In the genomic region with DNA sequence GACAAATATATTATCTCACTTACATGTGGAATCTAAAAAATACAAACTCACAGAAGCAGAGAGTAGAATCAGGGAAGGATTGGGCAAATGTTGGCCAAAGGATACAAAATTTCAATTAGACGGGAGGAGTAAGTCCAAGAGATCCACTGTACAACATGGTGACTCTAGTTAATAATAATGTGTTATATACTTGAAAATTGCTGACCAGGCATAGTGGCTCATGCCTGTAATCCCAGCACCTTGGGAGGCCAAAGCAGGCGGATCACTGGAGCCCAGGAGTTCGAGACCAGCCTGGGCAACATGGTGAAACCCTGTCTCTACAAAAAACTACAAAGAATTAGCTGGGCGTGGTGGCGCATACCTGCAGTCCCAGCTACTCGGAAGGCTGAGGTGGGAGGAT, we compare ENCODE assay signal across 28 cellular contexts.
"Had no signal": no experiment of that assay in that cellular context is flagged by ENCODE, and none has a peak within 500 bp of the region (broad histone marks: within the 10 kb centered on the region; RNA-seq: fewer than 3 reads in every experiment).

No MANE protein-coding gene starts in this region.

- H3K36me3 ChIP-seq: neural progenitor cell, ovary, suprapubic skin, upper lobe of right lung, uterus had no signal

- DNase-seq: natural killer cell; occipital lobe; ovary; posterior cingulate gyrus; psoas muscle; spleen; stimulated activated CD4-positive, alpha-beta T cell treated with anti-CD3 and anti-CD28 coated beads, Interleukin-12 subunit alpha, Interleukin-12 subunit beta, amount 100 ng/mL, for 4 hours; stimulated activated CD4-positive, alpha-beta T cell treated with anti-CD3 and anti-CD28 coated beads, Interleukin-1b, Interleukin-23, amount 100 ng/mL, for 48 hours; stimulated activated CD4-positive, alpha-beta T cell treated with anti-CD3 and anti-CD28 coated beads, Interleukin-4, amount 100 ng/mL, for 1 hour; stimulated activated CD4-positive, alpha-beta T cell treated with anti-CD3 and anti-CD28 coated beads, Interleukin-4, amount 100 ng/mL, for 4 hours; stimulated activated CD8-positive, alpha-beta memory T cell treated with anti-CD3 and anti-CD28 coated beads, Interleukin-4, amount 100 ng/mL, for 48 hours; stimulated activated naive CD4-positive, alpha-beta T cell; stimulated activated naive CD8-positive, alpha-beta T cell treated with anti-CD3 and anti-CD28 coated beads, Interleukin-15, amount 100 ng/mL, for 72 hours; stimulated activated naive CD8-positive, alpha-beta T cell treated with anti-CD3 and anti-CD28 coated beads, Interleukin-15, Interleukin-2, amounts not matched to agents 100 U/mL and 50 U/mL, for 24 hours; substantia nigra; testis; tibial artery; transverse colon; upper lobe of right lung; uterus had no signal

- H3K9me3 ChIP-seq: ovary, psoas muscle, suprapubic skin, testis, tibial artery, transverse colon, upper lobe of right lung, uterus had no signal

- H3K27me3 ChIP-seq: neural progenitor cell, ovary, spleen, suprapubic skin, testis, tibial artery, transverse colon, upper lobe of right lung, uterus had no signal

- H3K27ac ChIP-seq: neural progenitor cell, ovary, parathyroid adenoma, psoas muscle, skin epidermis, spleen, suprapubic skin, testis, tibial artery, transverse colon, upper lobe of right lung, uterus had no signal

- ATAC-seq: natural killer cell; psoas muscle; right cardiac atrium; sciatic nerve; stimulated activated memory B cell treated with anti-CD40 and anti-IgM and Interleukin-4, amounts not matched to agents 10 μg/mL and 1 μg/mL and 100 μg/mL, for 72 hours; stimulated activated naive CD8-positive, alpha-beta T cell treated with anti-CD3 and anti-CD28 coated beads, Interleukin-15, amount 100 ng/mL, for 72 hours; stimulated activated naive CD8-positive, alpha-beta T cell treated with anti-CD3 and anti-CD28 coated beads, Interleukin-15, Interleukin-2, amounts not matched to agents 100 U/mL and 50 U/mL, for 24 hours; upper lobe of right lung had no signal

- H3K4me3 ChIP-seq: neural progenitor cell, ovary, psoas muscle, skin epidermis, smooth muscle cell, spleen, suprapubic skin, testis, tibial artery, transverse colon, upper lobe of right lung, uterus had no signal

- H3K4me2 ChIP-seq: neural progenitor cell, smooth muscle cell had no signal

- H2AFZ ChIP-seq: neural progenitor cell, parathyroid adenoma had no signal

- H3K79me2 ChIP-seq: parathyroid adenoma had no signal

- H3K4me1 ChIP-seq: neural progenitor cell, parathyroid adenoma, psoas muscle, spleen, suprapubic skin, testis, tibial artery, transverse colon, upper lobe of right lung, uterus had no signal

- H3K9ac ChIP-seq: neural progenitor cell, parathyroid adenoma had no signal
